Comparison of ENCODE assay signal across 8 cellular contexts in the genomic region with DNA sequence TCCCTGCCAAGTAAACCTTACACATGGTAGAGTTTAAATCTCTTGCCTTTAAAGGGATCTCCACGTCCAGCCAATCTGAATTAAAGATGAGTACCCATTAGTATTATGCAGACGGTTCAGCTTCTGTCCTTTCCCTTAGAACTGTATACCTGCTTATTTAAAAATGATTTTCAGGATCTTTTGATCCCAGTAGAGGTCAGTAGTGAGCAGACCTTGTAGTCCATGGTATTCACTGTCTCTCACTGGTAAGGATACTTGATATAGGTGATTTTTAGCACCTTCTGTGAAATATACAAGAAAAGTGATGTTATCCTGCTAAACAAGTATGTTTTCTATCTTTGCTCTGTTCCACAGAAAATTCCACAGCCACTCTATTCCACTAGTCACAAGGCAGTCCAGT.
DNase-seq lines count a peak whose midpoint lies in the region; ATAC-seq and TF ChIP-seq lines count a peak whose summit lies in the region.

No MANE protein-coding gene starts in this region.

- H3K27ac Mint-ChIP-seq in stimulated activated memory B cell treated with anti-CD40 and anti-IgM and Interleukin-4, amounts not matched to agents 10 μg/mL and 1 μg/mL and 100 μg/mL, for 72 hours, result no peak overlapping the region

- ATAC-seq in HCT116, result peak; percentile 92
- ATAC-seq in stimulated activated memory B cell treated with anti-CD40 and anti-IgM and Interleukin-4, amounts not matched to agents 10 μg/mL and 1 μg/mL and 100 μg/mL, for 72 hours, result no peak
- ATAC-seq in HG02970 (IDR thresholded peaks at IDR 0.05; ENCODE audit: low FRiP score, unreplicated experiment), result no peak

- no peak for TF ChIP-seq POLR2A in HCT116 (IDR thresholded peaks at IDR 0.05; ENCODE audit: borderline replicate concordance, extremely low read depth, insufficient read depth, insufficient read length)

- no peaks in the 10 kb centered on the region for H3K79me2 ChIP-seq in HCT116 (ENCODE audit: insufficient read depth, low read length)

- no peaks in the 10 kb centered on the region for H3K4me1 ChIP-seq in HCT116 (ENCODE audit: control insufficient read depth in 1 of 2, insufficient read depth in 2 of 2, low read length in 2 of 2)

- H3K27me3 Mint-ChIP-seq in stimulated activated memory B cell treated with anti-CD40 and anti-IgM and Interleukin-4, amounts not matched to agents 10 μg/mL and 1 μg/mL and 100 μg/mL, for 72 hours, result peaks cover 6% of the 10 kb centered on the region

- intact Hi-C loops in HCT116 (cut with micrococcal nuclease), result loop anchor here (5.0 kb wide), 2 partner anchors 721 to 1381 kb away; no protein-coding TSS in a partner anchor

- POLR2A ChIA-PET in HCT116 (lab: Charles Lee), result no interaction called here

- H3K36me3 Mint-ChIP-seq in stimulated activated memory B cell treated with anti-CD40 and anti-IgM and Interleukin-4, amounts not matched to agents 10 μg/mL and 1 μg/mL and 100 μg/mL, for 72 hours, result no peaks in the 10 kb centered on the region

- H3K4me3 Mint-ChIP-seq in stimulated activated memory B cell treated with anti-CD40 and anti-IgM and Interleukin-4, amounts not matched to agents 10 μg/mL and 1 μg/mL and 100 μg/mL, for 72 hours, result no peak overlapping the region

- RAD21 ChIA-PET in HCT116 (lab: Charles Lee; ENCODE audit: low non-redundant PET in 1 of 2, low total read pairs in 2 of 2, uncharacterized antibody in 2 of 2, unreplicated experiment in 2 of 2), result no interaction called here

- H3K9me3 Mint-ChIP-seq in stimulated activated memory B cell treated with anti-CD40 and anti-IgM and Interleukin-4, amounts not matched to agents 10 μg/mL and 1 μg/mL and 100 μg/mL, for 72 hours, result no peaks in the 10 kb centered on the region

- no peaks in the 10 kb centered on the region for H3K9me2 ChIP-seq in HCT116 (ENCODE audit: insufficient read depth)

- H4K20me1 ChIP-seq in HCT116 (ENCODE audit: insufficient read depth), result no peaks in the 10 kb centered on the region

- TF ChIP-seq RAD21 in HCT116 (IDR thresholded peaks at IDR 0.05; ENCODE audit: low read depth), result peak; percentile 48

- H3K9me3 ChIP-seq in HCT116 (ENCODE audit: control insufficient read depth in 1 of 2, insufficient read depth in 1 of 2, low read depth in 1 of 2, low read length in 2 of 2), result no peaks in the 10 kb centered on the region; a peak in 1 of 4 replicates

- no TSS peak for BruUV-seq in HCT116 (replicated peaks; lab: Mats Ljungman, UMichigan)

- DNase-seq in HCT116 (ENCODE audit: low read depth, low spot score) (peak; percentile 54), NCI-H1105 (lab: John Stamatoyannopoulos, UW) (peak; percentile 4), amniotic stem cell (lab: John Stamatoyannopoulos, UW) (peak; percentile 23), kidney glomerular epithelial cell (lab: John Stamatoyannopoulos, UW) (peak; percentile 72)
- no peak for DNase-seq in activated CD8-positive, alpha-beta memory T cell treated with anti-CD3 and anti-CD28 coated beads, Interleukin-2, amount 50 U/mL, for 48 hours

- no peak overlapping the region for H3K4me3 ChIP-seq in HCT116 (replicated peaks in 1 of 2; ENCODE audit: low read depth in 1 of 2, low read length in 2 of 2)

- CTCF ChIA-PET in HCT116 (lab: Charles Lee), result interaction anchor here (1.7 to 2.0 kb wide), 2 partner anchors 8 to 438 kb away, joined by 5 to 6 read pairs; no protein-coding TSS in a partner anchor

- no peaks in the 10 kb centered on the region for H3K36me3 ChIP-seq in HCT116 (ENCODE audit: control insufficient read depth in 1 of 2, insufficient read depth in 2 of 2, low read length in 2 of 2)

- no peaks in the 10 kb centered on the region for H3K27me3 ChIP-seq in HCT116 (ENCODE audit: insufficient read depth, low read length)

- TF ChIP-seq CTCF in GM12874 (IDR thresholded peaks at IDR 0.05; ENCODE audit: insufficient read depth, low read depth, low read length) (peak; percentile 52; the same call in 1 of the 2 replicates), HCT116 (IDR thresholded peaks at IDR 0.05 in 2 of 3, conservative IDR thresholded peaks at IDR 0.05 in 1 of 3; ENCODE audit: borderline replicate concordance in 1 of 3, insufficient read depth in 1 of 3, low read depth in 2 of 3, low read length in 2 of 3) (peak; percentile 26 to 60 (median 52); a peak in 5 of 6 replicates)

- peak overlapping the region; percentile 29 for H2AFZ ChIP-seq in HCT116 (ENCODE audit: low read depth, low read length, poor library complexity, severe bottlenecking)

- H3K27ac ChIP-seq in HCT116 (ENCODE audit: low read depth, low read length), result no peak overlapping the region

- H3K4me2 ChIP-seq in HCT116 (ENCODE audit: low read length), result no peak overlapping the region

- H3K4me1 Mint-ChIP-seq in stimulated activated memory B cell treated with anti-CD40 and anti-IgM and Interleukin-4, amounts not matched to agents 10 μg/mL and 1 μg/mL and 100 μg/mL, for 72 hours, result peaks cover 8% of the 10 kb centered on the region

- no peak overlapping the region for H3K9ac ChIP-seq in HCT116 (ENCODE audit: low read length)

TF ChIP-seq in HCT116, 20 proteins besides CTCF, POLR2A, EP300 and RAD21:
- TF ChIP-seq SRF (IDR thresholded peaks at IDR 0.05; ENCODE audit: low read depth), result no peak
- 0 out of 2 replicates have a peak, but pooled peaks have one; percentile 20 for TF ChIP-seq CBX3 (IDR thresholded peaks at IDR 0.05; ENCODE audit: low read depth)
